ENCODE assay signal across 1 cellular context in genomic region chr3:197494366-197495058, GRCh38.
A peak's percentile ranks its signal among the peaks of the same experiment; 100 is the strongest.
TF ChIP-seq lines count a peak whose summit lies in the region.

No MANE protein-coding gene starts in this region.

TF ChIP-seq in HepG2, 621 proteins besides CTCF, POLR2A, EP300 and RAD21 (continued from another document):
- no peak for TF ChIP-seq AFF4 (CRISPR knock-in tag; IDR thresholded peaks at IDR 0.05)
- TF ChIP-seq MAFF (IDR thresholded peaks at IDR 0.05; ENCODE audit: low read depth, low read length): peak; percentile 26; the same call in 1 of the 2 replicates
- TF ChIP-seq ERF (CRISPR knock-in tag; IDR thresholded peaks at IDR 0.05): no peak
- TF ChIP-seq ZNF780A (CRISPR knock-in tag; IDR thresholded peaks at IDR 0.05): no peak
- TF ChIP-seq ZNF672 (CRISPR knock-in tag; IDR thresholded peaks at IDR 0.05): no peak
- no peak for TF ChIP-seq ZBTB10 (CRISPR knock-in tag; IDR thresholded peaks at IDR 0.05; ENCODE audit: borderline replicate concordance)
- no peak for TF ChIP-seq ZNF484 (CRISPR knock-in tag; IDR thresholded peaks at IDR 0.05; ENCODE audit: borderline replicate concordance, low read depth)
- TF ChIP-seq RORA (CRISPR knock-in tag; IDR thresholded peaks at IDR 0.05): no peak
- TF ChIP-seq MAFK (conservative IDR thresholded peaks at IDR 0.05 in 1 of 2, IDR thresholded peaks at IDR 0.05 in 1 of 2; ENCODE audit: low read length in 2 of 2): peak; percentile 63 to 68
- no peak for TF ChIP-seq ZNF337 (CRISPR knock-in tag; IDR thresholded peaks at IDR 0.05; ENCODE audit: borderline replicate concordance, low read depth)
- TF ChIP-seq NCOA5 (CRISPR knock-in tag; IDR thresholded peaks at IDR 0.05): no peak
- TF ChIP-seq ZNF615 (CRISPR knock-in tag; IDR thresholded peaks at IDR 0.05; ENCODE audit: borderline replicate concordance): no peak
- no peak for TF ChIP-seq SMARCC2 (IDR thresholded peaks at IDR 0.05)
